In genomic region chr7:149865437-149865836, GRCh38 we compare ENCODE assay signal across 1 cellular context.
TF ChIP-seq lines count a peak whose summit lies in the region.

No MANE protein-coding gene starts in this region.

TF ChIP-seq in HepG2, 621 proteins besides CTCF, POLR2A, EP300 and RAD21 (continued from another document):
- TF ChIP-seq ZNF580 (CRISPR knock-in tag; IDR thresholded peaks at IDR 0.05; ENCODE audit: borderline replicate concordance, low read depth) (no peak), MAFG (CRISPR knock-in tag; IDR thresholded peaks at IDR 0.05) (no peak), THYN1 (CRISPR knock-in tag; IDR thresholded peaks at IDR 0.05; ENCODE audit: borderline replicate concordance, low read depth) (no peak), ELK4 (CRISPR knock-in tag; IDR thresholded peaks at IDR 0.05; ENCODE audit: borderline replicate concordance) (no peak), ZNF660 (CRISPR knock-in tag; IDR thresholded peaks at IDR 0.05; ENCODE audit: borderline replicate concordance, low read depth) (no peak), MXD4 (CRISPR knock-in tag; IDR thresholded peaks at IDR 0.05) (no peak), MED8 (CRISPR knock-in tag; IDR thresholded peaks at IDR 0.05; ENCODE audit: insufficient replicate concordance) (no peak), ETS1 (CRISPR knock-in tag; IDR thresholded peaks at IDR 0.05) (no peak), JUNB (CRISPR knock-in tag; IDR thresholded peaks at IDR 0.05; ENCODE audit: borderline replicate concordance) (no peak), GLI4 (CRISPR knock-in tag; IDR thresholded peaks at IDR 0.05; ENCODE audit: borderline replicate concordance) (no peak), TFDP2 (CRISPR knock-in tag; IDR thresholded peaks at IDR 0.05) (no peak)
